In the genomic region with DNA sequence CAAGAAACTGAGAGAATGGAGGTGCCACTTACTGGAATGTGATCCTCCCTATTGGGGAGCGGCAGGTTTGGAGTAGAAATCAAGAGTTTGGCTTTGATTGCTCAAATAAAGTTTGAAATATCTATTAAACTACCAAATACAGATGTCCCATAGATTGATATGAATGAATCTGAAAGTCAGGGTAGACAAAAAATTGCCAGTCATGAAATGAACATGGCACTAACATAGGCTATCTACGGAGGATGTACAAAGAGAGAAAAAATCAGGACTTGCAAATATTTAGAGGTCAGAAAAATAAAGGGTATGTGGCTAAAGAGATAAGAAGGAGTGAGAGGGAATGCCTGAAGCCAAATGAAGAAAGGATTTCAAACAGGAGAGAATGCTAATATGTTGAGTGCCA, we compare ENCODE assay signal across 9 cellular contexts.
"Had no signal": no experiment of that assay in that cellular context is flagged by ENCODE, and none has a peak within 500 bp of the region (broad histone marks: within the 10 kb centered on the region; RNA-seq: fewer than 3 reads in every experiment).

No MANE protein-coding gene starts in this region.

- H3K4me2 ChIP-seq: KMS-11 had no signal

- H3K36me3 ChIP-seq: HAP-1 had no signal

- H3K27me3 Mint-ChIP-seq: IgD-negative memory B cell had no signal

- H3K9me3 ChIP-seq: HAP-1 had no signal

- H3K4me3 ChIP-seq: HAP-1 had no signal

- DNase-seq: GOT3, H7, HFFc6, KBM-7 had no signal

- H3K4me3 Mint-ChIP-seq: HFFc6, IgD-negative memory B cell had no signal

- H3K9ac ChIP-seq: KMS-11 had no signal

- H3K27ac Mint-ChIP-seq: HFFc6, IgD-negative memory B cell had no signal

- FAIRE-seq: HTR-8/SVneo had no signal

- H3K4me1 ChIP-seq: HAP-1 had no signal

- ATAC-seq: HCT116 had no signal

- H3K36me3 Mint-ChIP-seq: IgD-negative memory B cell had no signal

- H3K27ac ChIP-seq: KMS-11 had no signal

- H3K4me1 Mint-ChIP-seq: IgD-negative memory B cell had no signal
